Comparison of ENCODE assay signal across 1 cellular context in the genomic region with DNA sequence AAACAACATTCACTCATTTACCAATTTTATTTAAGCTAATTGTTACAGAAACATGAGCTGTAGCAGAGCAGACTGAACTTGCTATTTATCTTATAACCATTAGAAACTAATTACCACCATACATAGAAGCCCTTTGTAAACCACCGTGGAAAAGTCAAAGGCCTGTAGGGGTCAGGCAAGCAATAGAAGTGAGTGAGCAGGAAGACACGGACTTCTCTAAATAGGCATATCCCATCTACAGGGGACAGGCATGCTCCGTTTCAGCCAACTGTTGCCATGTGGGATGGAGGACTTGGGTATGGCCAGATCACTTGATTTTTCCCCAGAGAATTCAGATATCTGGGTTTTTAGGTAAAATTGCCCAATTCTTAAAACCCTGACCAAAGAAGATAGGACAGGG.
TF ChIP-seq lines count a peak whose summit lies in the region.

No MANE protein-coding gene starts in this region.

TF ChIP-seq in WTC11, 78 proteins besides CTCF, POLR2A, EP300 and RAD21 (continued from another document):
- TF ChIP-seq CREB1 (CRISPR knock-in tag; IDR thresholded peaks at IDR 0.05) (no peak), JAZF1 (CRISPR knock-in tag; IDR thresholded peaks at IDR 0.05) (no peak)
